In the genomic region with DNA sequence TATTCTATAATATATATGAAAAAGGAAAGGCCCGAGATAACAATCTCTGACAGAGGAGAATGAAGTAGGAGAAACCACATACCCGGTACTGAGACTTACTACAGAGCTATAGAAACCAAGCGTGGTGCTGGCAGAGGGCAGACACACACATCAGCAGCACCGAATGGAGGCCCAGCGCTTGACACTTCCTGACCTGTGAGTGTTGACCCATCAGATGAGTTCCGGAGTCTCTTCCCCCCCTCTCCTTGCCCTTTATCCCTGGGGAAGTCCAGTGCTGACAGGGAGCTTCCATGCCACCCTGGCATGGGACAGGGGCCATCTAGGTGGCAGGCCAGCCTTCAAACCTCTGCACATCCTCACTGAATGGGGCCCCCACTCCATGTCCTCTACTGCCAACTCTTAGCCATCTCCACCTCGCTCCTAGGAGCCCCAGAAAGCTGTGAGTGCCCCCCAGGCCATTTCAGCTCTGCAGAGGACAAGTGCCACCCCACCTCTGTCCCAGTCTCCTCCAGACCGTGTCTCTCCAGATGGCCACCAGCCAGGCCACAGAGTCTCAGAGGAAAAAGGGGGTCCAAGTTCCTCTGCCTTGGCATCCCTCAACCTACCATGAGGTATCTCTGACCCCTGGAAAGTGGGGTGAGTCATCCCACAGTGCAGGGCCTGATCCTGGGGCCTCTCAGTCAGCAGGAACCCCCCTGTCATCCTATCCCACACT, we compare ENCODE assay signal across 1 cellular context.
TF ChIP-seq lines count a peak whose summit lies in the region.

No MANE protein-coding gene starts in this region.

TF ChIP-seq in IMR-90, 13 proteins besides CTCF, POLR2A, EP300 and RAD21:
- TF ChIP-seq CHD1 (IDR thresholded peaks at IDR 0.05; ENCODE audit: low read depth, low read length) (no peak), SMC3 (IDR thresholded peaks at IDR 0.05; ENCODE audit: low read depth, low read length) (no peak)
TF ChIP-seq in IMR-90: peak in this region for 0.
